In genomic region chr2:237150831-237151230, GRCh38 we compare ENCODE assay signal across 17 cellular contexts.
"Had no signal": no experiment of that assay in that cellular context is flagged by ENCODE, and none has a peak within 500 bp of the region (broad histone marks: within the 10 kb centered on the region; RNA-seq: fewer than 3 reads in every experiment).

No MANE protein-coding gene starts in this region.

- H3K36me3 ChIP-seq: brain microvascular endothelial cell, tibial artery had no signal

- H3K4me3 Mint-ChIP-seq: activated T-helper 1 cell treated with anti-CD3 and anti-CD28 coated beads, Interleukin-12 subunit alpha, Interleukin-12 subunit beta, Interleukin-2, Interleukin-4 antibody, amounts not matched to agents 30 ng/mL and 10 ng/mL and 1 ng/mL, durations not matched to agents 14 hours and 24 hours and 36 hours; memory B cell; naive thymus-derived CD8-positive, alpha-beta T cell had no signal

- H3K27me3 ChIP-seq: brain microvascular endothelial cell, foreskin keratinocyte, tibial artery had no signal

- H3K27ac Mint-ChIP-seq: activated T-helper 1 cell treated with anti-CD3 and anti-CD28 coated beads, Interleukin-12 subunit alpha, Interleukin-12 subunit beta, Interleukin-2, Interleukin-4 antibody, amounts not matched to agents 30 ng/mL and 10 ng/mL and 1 ng/mL, durations not matched to agents 14 hours and 24 hours and 36 hours; memory B cell; naive thymus-derived CD8-positive, alpha-beta T cell had no signal

- H3K4me1 Mint-ChIP-seq: memory B cell had no signal

- H3K27ac ChIP-seq: brain microvascular endothelial cell, foreskin keratinocyte, tibial artery had no signal

- H3K4me1 ChIP-seq: foreskin keratinocyte had no signal

- H3K4me3 ChIP-seq: tibial artery had no signal

- H3K36me3 Mint-ChIP-seq: memory B cell had no signal

- H3K27me3 Mint-ChIP-seq: naive thymus-derived CD8-positive, alpha-beta T cell had no signal

- DNase-seq: activated CD4-positive, CD25-positive, alpha-beta regulatory T cell; activated naive CD4-positive, alpha-beta T cell; anterior cingulate cortex; brain microvascular endothelial cell; cerebellar nuclear complex; effector CD8-positive, alpha-beta T cell; foreskin keratinocyte; left ventricle myocardium superior; naive thymus-derived CD8-positive, alpha-beta T cell; posterior cingulate gyrus; retina; stimulated activated CD4-positive, alpha-beta T cell treated with anti-CD3 and anti-CD28 coated beads, Interleukin-15, amount 100 ng/mL, for 24 hours; stimulated activated CD4-positive, alpha-beta T cell treated with anti-CD3 and anti-CD28 coated beads, Interleukin-4, amount 100 ng/mL, for 24 hours; stimulated activated naive CD4-positive, alpha-beta T cell; tibial artery had no signal

- ATAC-seq: foreskin keratinocyte; naive thymus-derived CD8-positive, alpha-beta T cell had no signal
